ENCODE assay signal across 8 cellular contexts in the genomic region with DNA sequence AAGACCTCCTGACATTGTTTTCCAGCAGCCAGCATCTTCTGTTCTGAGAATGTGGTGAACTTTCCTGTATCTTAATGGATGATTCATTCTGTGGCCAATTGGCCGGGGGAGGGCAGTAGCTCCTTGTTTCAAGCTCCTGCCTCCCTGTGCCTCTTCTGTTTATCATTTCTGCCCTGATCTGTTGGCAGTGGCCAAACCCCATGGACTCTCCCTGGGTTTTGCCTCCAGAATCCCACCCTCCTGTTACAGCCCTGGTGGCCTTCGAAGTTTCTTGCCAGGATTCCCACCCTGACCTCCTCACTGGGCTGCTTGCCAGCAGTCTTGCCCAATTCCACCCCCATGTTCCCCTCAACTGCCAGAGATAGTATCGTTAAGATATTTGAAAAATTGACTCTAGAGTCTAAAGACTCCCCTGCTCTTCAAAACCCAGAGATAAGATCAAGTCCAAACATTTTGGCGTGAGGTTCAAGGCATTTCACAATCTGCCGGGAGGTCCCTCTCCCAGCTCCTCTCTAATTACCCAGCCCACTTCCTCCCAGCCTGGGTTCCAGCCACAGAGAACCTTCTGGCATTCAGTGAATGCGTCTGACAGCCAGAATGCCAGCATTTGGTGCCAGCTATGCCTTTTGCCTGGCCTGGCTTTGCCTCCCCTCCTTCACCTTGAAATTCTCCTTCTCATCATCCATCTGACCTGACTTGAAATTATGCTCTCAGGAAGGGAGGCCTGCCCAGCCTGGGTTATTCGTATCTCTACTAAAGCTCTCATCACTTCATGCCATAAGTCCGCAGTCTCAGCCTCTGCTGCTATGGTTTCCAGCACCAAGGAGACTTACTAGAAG. TPM values are rescaled to one million over a fixed set of nuclear protein-coding genes. Genes with fewer than 3 reads are reported as not detected.
DNase-seq lines count a peak whose midpoint lies in the region; ATAC-seq, FAIRE-seq and TF ChIP-seq lines count a peak whose summit lies in the region.

No MANE protein-coding gene starts in this region.

- DNase-seq in AG08396 (ENCODE audit: low spot score) (peak; percentile 88), Kasumi-1 (lab: John Stamatoyannopoulos, UW) (peak; percentile 74), kidney (peak; percentile 93), thoracic aorta (ENCODE audit: low spot score) (peak; percentile 62), DMS79 (lab: John Stamatoyannopoulos, UW) (no peak), Caco-2 (no peak), NCI-H748 treated with DMSO at 0.1 percent for 48 hours (lab: John Stamatoyannopoulos, UW) (no peak)
- peak; percentile 8 for DNase-seq in activated naive CD8-positive, alpha-beta T cell treated with anti-CD3 and anti-CD28 coated beads, Interleukin-2, amount 50 U/mL, for 24 hours

- H3K27me3 Mint-ChIP-seq in activated naive CD8-positive, alpha-beta T cell treated with anti-CD3 and anti-CD28 coated beads, Interleukin-2, amount 50 U/mL, for 24 hours, result no peaks in the 10 kb centered on the region
- no peaks in the 10 kb centered on the region for H3K27me3 Mint-ChIP-seq in Caco-2 (ENCODE audit: insufficient read depth, unreplicated experiment)

- peak; percentile 75 for ATAC-seq in activated naive CD8-positive, alpha-beta T cell treated with anti-CD3 and anti-CD28 coated beads, Interleukin-2, amount 50 U/mL, for 24 hours
- peak; percentile 57 for ATAC-seq in thoracic aorta (ENCODE audit: insufficient number of reproducible peaks, low FRiP score, low read depth)

- H3K4me3 ChIP-seq in kidney (ENCODE audit: low read length in 2 of 2) (no peak overlapping the region), thoracic aorta (peak overlapping the region; percentile 54), Caco-2 (ENCODE audit: low read depth, low read length) (no peak overlapping the region)

- FAIRE-seq in kidney (lab: Jason Lieb, UNC), result no peak

- H3K36me3 Mint-ChIP-seq in activated naive CD8-positive, alpha-beta T cell treated with anti-CD3 and anti-CD28 coated beads, Interleukin-2, amount 50 U/mL, for 24 hours (ENCODE audit: low read depth), result no peaks in the 10 kb centered on the region
- no peaks in the 10 kb centered on the region for H3K36me3 Mint-ChIP-seq in Caco-2 (ENCODE audit: insufficient read depth, unreplicated experiment)

- TF ChIP-seq CTCF in kidney (IDR thresholded peaks at IDR 0.05; ENCODE audit: borderline replicate concordance, extremely low read depth, insufficient read depth) (no peak), thoracic aorta (IDR thresholded peaks at IDR 0.05) (peak; percentile 22), Caco-2 (IDR thresholded peaks at IDR 0.05; ENCODE audit: insufficient read depth in 1 of 2, low read depth in 1 of 2, low read length in 1 of 2, severe bottlenecking in 1 of 2, unreplicated experiment in 1 of 2) (no peak)

- POLR2A ChIA-PET in Caco-2 (lab: Charles Lee), result no interaction called here

- H3K36me3 ChIP-seq in kidney (ENCODE audit: control insufficient read depth in 1 of 2, insufficient read depth in 2 of 2, low read length in 2 of 2) (no peaks in the 10 kb centered on the region), thoracic aorta (no peaks in the 10 kb centered on the region), Caco-2 (ENCODE audit: control insufficient read depth, insufficient read depth, low read length) (no peaks in the 10 kb centered on the region)

- CTCF ChIA-PET in Caco-2 (lab: Charles Lee), result no interaction called here

- H3K9me3 Mint-ChIP-seq in activated naive CD8-positive, alpha-beta T cell treated with anti-CD3 and anti-CD28 coated beads, Interleukin-2, amount 50 U/mL, for 24 hours, result no peaks in the 10 kb centered on the region
- no peaks in the 10 kb centered on the region for H3K9me3 Mint-ChIP-seq in Caco-2 (ENCODE audit: unreplicated experiment)

- no peak overlapping the region for H3K27ac Mint-ChIP-seq in activated naive CD8-positive, alpha-beta T cell treated with anti-CD3 and anti-CD28 coated beads, Interleukin-2, amount 50 U/mL, for 24 hours
- H3K27ac Mint-ChIP-seq in Caco-2 (ENCODE audit: unreplicated experiment), result no peak overlapping the region

- H3K9ac ChIP-seq in kidney (ENCODE audit: low read length in 2 of 2), result no peak overlapping the region

- H3K9me3 ChIP-seq in kidney (ENCODE audit: control insufficient read depth in 1 of 2, low read length in 2 of 2) (no peaks in the 10 kb centered on the region), thoracic aorta (no peaks in the 10 kb centered on the region), Caco-2 (no peaks in the 10 kb centered on the region)

- H3K4me3 Mint-ChIP-seq in activated naive CD8-positive, alpha-beta T cell treated with anti-CD3 and anti-CD28 coated beads, Interleukin-2, amount 50 U/mL, for 24 hours, result no peak overlapping the region
- no peak overlapping the region for H3K4me3 Mint-ChIP-seq in Caco-2 (ENCODE audit: unreplicated experiment)

- H3K27me3 ChIP-seq in thoracic aorta (replicated peaks; ENCODE audit: insufficient read depth) (no peaks in the 10 kb centered on the region), Caco-2 (replicated peaks; ENCODE audit: control insufficient read depth, insufficient read depth, low read length) (no peaks in the 10 kb centered on the region)

- H3K4me1 ChIP-seq in kidney (ENCODE audit: control insufficient read depth in 1 of 2, insufficient read depth in 1 of 2, low read depth in 1 of 2, low read length in 2 of 2) (peaks cover 0 to 2% of the 10 kb centered on the region in 2 donors), thoracic aorta (ENCODE audit: control insufficient read depth in 1 of 2, low read depth in 2 of 2) (peaks cover 44 to 54% of the 10 kb centered on the region in 2 donors), Caco-2 (no peaks in the 10 kb centered on the region; the same call in 1 of the 2 replicates)

- peaks cover 13% of the 10 kb centered on the region for H3K4me1 Mint-ChIP-seq in activated naive CD8-positive, alpha-beta T cell treated with anti-CD3 and anti-CD28 coated beads, Interleukin-2, amount 50 U/mL, for 24 hours
- no peaks in the 10 kb centered on the region for H3K4me1 Mint-ChIP-seq in Caco-2 (ENCODE audit: low read depth, unreplicated experiment)

- no TSS peak for BruUV-seq in Caco-2 (replicated peaks; lab: Mats Ljungman, UMichigan)

- H3K27ac ChIP-seq in kidney (ENCODE audit: low read depth in 2 of 2, low read length in 2 of 2) (peak overlapping the region in 1 of 2 donors; percentile 26), thoracic aorta (peak overlapping the region; percentile 55 to 92)

- intact Hi-C loops in kidney (cut with DNase I) (no loop called here), Caco-2 (cut with micrococcal nuclease; ENCODE audit: unreplicated experiment) (no loop called here)

RNA-seq across cellular contexts. Expression of a gene that starts 37.7 kb away (rescaled TPM):
- 73.2 TPM for total RNA-seq in kidney
- 45.0 TPM for polyA plus RNA-seq in kidney (ENCODE audit: insufficient read depth, low read depth, low replicate concordance)
- 100 to 1,000 TPM; 269 to 332 TPM for total RNA-seq in thoracic aorta
- total RNA-seq in Caco-2 (2022), result 104 and 115 TPM in 2 replicates

RNA-seq across cellular contexts. Expression of a gene that starts 39.9 kb away (rescaled TPM):
- total RNA-seq in kidney, result 31.1 TPM
- polyA plus RNA-seq in kidney (ENCODE audit: insufficient read depth, low read depth, low replicate concordance), result 24.6 TPM
- total RNA-seq in thoracic aorta, result 10 to 100 TPM; 56.2 to 73.4 TPM
- total RNA-seq in Caco-2 (2022), result 30.8 and 36.9 TPM in 2 replicates

Comparison
In these comparisons a context has a peak if more than half of its experiments do, and no peak if none do; other contexts are left out.
1. DNase-seq: peak in AG08396 (single experiment), Kasumi-1 (2 of 2), activated naive CD8-positive, alpha-beta T cell treated with anti-CD3 and anti-CD28 coated beads, Interleukin-2, amount 50 U/mL, for 24 hours (single experiment), kidney (single experiment) and thoracic aorta (single experiment); none in DMS79 (single experiment), Caco-2 (0 of 2) and NCI-H748 treated with DMSO at 0.1 percent for 48 hours (single experiment).